Comparison of ENCODE assay signal across 23 cellular contexts in genomic region chr17:44082206-44082605, GRCh38. TPM values are rescaled to one million over a fixed set of nuclear protein-coding genes. Genes with fewer than 3 reads are reported as not detected.
DNase-seq lines count a peak whose midpoint lies in the region; ATAC-seq and TF ChIP-seq lines count a peak whose summit lies in the region.
"Had no signal": no experiment of that assay in that cellular context is flagged by ENCODE, and none has a peak within 500 bp of the region (broad histone marks: within the 10 kb centered on the region; RNA-seq: fewer than 3 reads in every experiment).

No MANE protein-coding gene starts in this region.

- no peak overlapping the region for H3K4me3 ChIP-seq in lower lobe of right lung
- H3K4me3 ChIP-seq: breast epithelium, coronary artery, esophagus squamous epithelium, K562, MG63, prostate gland had no signal

- no peak overlapping the region for H3K27ac ChIP-seq in lower lobe of right lung
- H3K27ac ChIP-seq: breast epithelium, coronary artery, esophagus squamous epithelium, prostate gland had no signal

- ATAC-seq in activated T-helper 17 cell treated with anti-CD3 and anti-CD28 coated beads, Interleukin-2, amount 50 U/mL, for 72 hours (replicated peaks) = no peak
- ATAC-seq in lower lobe of right lung = no peak
- ATAC-seq: activated CD4-positive, CD25-positive, alpha-beta regulatory T cell treated with anti-CD3 and anti-CD28 coated beads, Interleukin-2, amount 50 U/mL, for 24 hours; K562 had no signal

- no peaks in the 10 kb centered on the region for H3K9me3 ChIP-seq in lower lobe of right lung
- H3K9me3 ChIP-seq: breast epithelium, esophagus squamous epithelium, MG63, prostate gland had no signal

- H3K27me3 ChIP-seq in lower lobe of right lung (ENCODE audit: low read depth) = no peaks in the 10 kb centered on the region
- H3K27me3 ChIP-seq: breast epithelium, esophagus squamous epithelium, MG63 had no signal

- no peak for DNase-seq in HFFc6
- DNase-seq in lower lobe of right lung = peak; percentile 24
- DNase-seq in type B pancreatic cell (ENCODE audit: extremely low spot score, unreplicated experiment) = no peak
- no peak for DNase-seq in stimulated activated CD8-positive, alpha-beta memory T cell treated with anti-CD3 and anti-CD28 coated beads, Interleukin-4, amount 100 ng/mL, for 48 hours
- no peak for DNase-seq in stimulated activated CD4-positive, alpha-beta T cell treated with anti-CD3 and anti-CD28 coated beads, Interleukin-4, amount 100 ng/mL, for 24 hours
- no peak for DNase-seq in NOMO-1 (lab: John Stamatoyannopoulos, UW; ENCODE audit: unreplicated experiment in 2 of 2)
- DNase-seq: activated CD4-positive, alpha-beta memory T cell treated with anti-CD3 and anti-CD28 coated beads, Interleukin-2, amount 10 ng/mL, durations not matched to agents 7 days and 5 days; activated effector memory CD4-positive, alpha-beta T cell treated with anti-CD3 and anti-CD28 coated beads, Interleukin-2, amount 50 U/mL, for 16 hours; CD4-positive, alpha-beta T cell; esophagus squamous epithelium; NCI-H2081 treated with DMSO at 0.1 percent for 48 hours; NCI-H345; NCI-H82; OCI-M1; SHP77 treated with DMSO at 0.1 percent for 48 hours had no signal

- TF ChIP-seq CTCF in HFFc6 (IDR thresholded peaks at IDR 0.05) = no peak
- no peak for TF ChIP-seq CTCF in lower lobe of right lung (IDR thresholded peaks at IDR 0.05)
- no peak for TF ChIP-seq CTCF in type B pancreatic cell (conservative IDR thresholded peaks at IDR 0.05)

- peak overlapping the region; percentile 89 for H3K27ac Mint-ChIP-seq in HFFc6
- H3K27ac Mint-ChIP-seq in activated T-helper 17 cell treated with anti-CD3 and anti-CD28 coated beads, Interleukin-2, amount 50 U/mL, for 72 hours = peak overlapping the region; percentile 18
- H3K27ac Mint-ChIP-seq in type B pancreatic cell = peak overlapping the region; percentile 40
- H3K27ac Mint-ChIP-seq: activated CD4-positive, alpha-beta memory T cell treated with anti-CD3 and anti-CD28 coated beads, Interleukin-2, amount 10 ng/mL, durations not matched to agents 7 days and 5 days; CD4-positive, alpha-beta T cell had no signal

- peaks cover 4% of the 10 kb centered on the region for H3K27me3 Mint-ChIP-seq in HFFc6 (ENCODE audit: insufficient read depth)
- H3K27me3 Mint-ChIP-seq in activated T-helper 17 cell treated with anti-CD3 and anti-CD28 coated beads, Interleukin-2, amount 50 U/mL, for 72 hours = no peaks in the 10 kb centered on the region
- H3K27me3 Mint-ChIP-seq in type B pancreatic cell = no peaks in the 10 kb centered on the region
- H3K27me3 Mint-ChIP-seq: activated CD4-positive, alpha-beta memory T cell treated with anti-CD3 and anti-CD28 coated beads, Interleukin-2, amount 10 ng/mL, durations not matched to agents 7 days and 5 days; CD4-positive, alpha-beta T cell had no signal

- peaks cover 51% of the 10 kb centered on the region for H3K4me1 Mint-ChIP-seq in HFFc6 (ENCODE audit: low read depth)
- H3K4me1 Mint-ChIP-seq in activated T-helper 17 cell treated with anti-CD3 and anti-CD28 coated beads, Interleukin-2, amount 50 U/mL, for 72 hours = peaks cover 6% of the 10 kb centered on the region
- H3K4me1 Mint-ChIP-seq in type B pancreatic cell (ENCODE audit: unreplicated experiment) = peaks cover 17% of the 10 kb centered on the region

- H3K36me3 Mint-ChIP-seq in HFFc6 (ENCODE audit: low read depth) (peaks cover 24% of the 10 kb centered on the region), type B pancreatic cell (peaks cover 7% of the 10 kb centered on the region)
- peaks cover 55% of the 10 kb centered on the region for H3K36me3 Mint-ChIP-seq in activated T-helper 17 cell treated with anti-CD3 and anti-CD28 coated beads, Interleukin-2, amount 50 U/mL, for 72 hours (ENCODE audit: low read depth)

- H3K36me3 ChIP-seq in lower lobe of right lung = peaks cover 95% of the 10 kb centered on the region

- peak overlapping the region; percentile 45; the same call in 1 of the 2 replicates for H3K4me3 Mint-ChIP-seq in HFFc6
- no peak overlapping the region for H3K4me3 Mint-ChIP-seq in activated T-helper 17 cell treated with anti-CD3 and anti-CD28 coated beads, Interleukin-2, amount 50 U/mL, for 72 hours
- H3K4me3 Mint-ChIP-seq in type B pancreatic cell = no peak overlapping the region
- H3K4me3 Mint-ChIP-seq: activated CD4-positive, alpha-beta memory T cell treated with anti-CD3 and anti-CD28 coated beads, Interleukin-2, amount 10 ng/mL, durations not matched to agents 7 days and 5 days; CD4-positive, alpha-beta T cell; nephron had no signal

- H3K9me3 Mint-ChIP-seq in HFFc6 (no peaks in the 10 kb centered on the region), type B pancreatic cell (no peaks in the 10 kb centered on the region)
- H3K9me3 Mint-ChIP-seq in activated T-helper 17 cell treated with anti-CD3 and anti-CD28 coated beads, Interleukin-2, amount 50 U/mL, for 72 hours = no peaks in the 10 kb centered on the region
- H3K9me3 Mint-ChIP-seq: activated CD4-positive, alpha-beta memory T cell treated with anti-CD3 and anti-CD28 coated beads, Interleukin-2, amount 10 ng/mL, durations not matched to agents 7 days and 5 days; CD4-positive, alpha-beta T cell; nephron had no signal

- peaks cover 10% of the 10 kb centered on the region for H3K4me1 ChIP-seq in lower lobe of right lung

- intact Hi-C loops in lower lobe of right lung (cut with DNase I) = no loop called here

RNA-seq across cellular contexts. Expression of gene G6PC3, which starts 11.7 kb away (rescaled TPM):
- 100 to 1,000 TPM in 5 of 6 experiments, 10 to 100 TPM in 1; 96.6 to 123 (median 113) TPM for total RNA-seq in HFFc6 (2021; fragmentation: NEBNext Ultra II Directional; extraction: Animal tissue kit (Norgen Biotek cat#: 25700))
- 10 to 100 TPM; 14.9 to 22.8 TPM for total RNA-seq in activated T-helper 17 cell treated with anti-CD3 and anti-CD28 coated beads, Interleukin-2, amount 50 U/mL, for 72 hours
- total RNA-seq in lower lobe of right lung (40.1 TPM), type B pancreatic cell (ENCODE audit: low replicate concordance) (63.6 and 63.7 TPM in 2 replicates)

RNA-seq across cellular contexts. Expression of gene LSM12, which starts 15.7 kb away (rescaled TPM):
- 100 to 1,000 TPM in 1 of 6 experiments, 10 to 100 TPM in 5; 86.6 to 101 (median 94.5) TPM for total RNA-seq in HFFc6 (2021; fragmentation: NEBNext Ultra II Directional; extraction: Animal tissue kit (Norgen Biotek cat#: 25700))
- 10 to 100 TPM; 78.6 to 87.6 TPM for total RNA-seq in activated T-helper 17 cell treated with anti-CD3 and anti-CD28 coated beads, Interleukin-2, amount 50 U/mL, for 72 hours
- 39.1 TPM for total RNA-seq in lower lobe of right lung
- total RNA-seq in type B pancreatic cell (ENCODE audit: low replicate concordance) = 44.8 and 50.6 TPM in 2 replicates

RNA-seq across cellular contexts. Expression of gene HDAC5, which starts 41.2 kb away (rescaled TPM):
- 10 to 100 TPM; 63.4 to 87.4 (median 78.7) TPM for total RNA-seq in HFFc6 (2021; fragmentation: NEBNext Ultra II Directional; extraction: Animal tissue kit (Norgen Biotek cat#: 25700))
- total RNA-seq in activated T-helper 17 cell treated with anti-CD3 and anti-CD28 coated beads, Interleukin-2, amount 50 U/mL, for 72 hours = 10 to 100 TPM; 11.0 to 45.4 TPM
- total RNA-seq in lower lobe of right lung (59.2 TPM), type B pancreatic cell (ENCODE audit: low replicate concordance) (43.3 and 48.9 TPM in 2 replicates)

RNA-seq across cellular contexts. Expression of gene HROB, which starts 59.5 kb away (rescaled TPM):
- total RNA-seq in HFFc6 (2021; fragmentation: NEBNext Ultra II Directional; extraction: Animal tissue kit (Norgen Biotek cat#: 25700)) = 1 to 10 TPM; 4.0 to 7.6 (median 6.7) TPM
- total RNA-seq in activated T-helper 17 cell treated with anti-CD3 and anti-CD28 coated beads, Interleukin-2, amount 50 U/mL, for 72 hours = 10 to 100 TPM; 17.9 to 23.2 TPM
- total RNA-seq in lower lobe of right lung (0.50 TPM), type B pancreatic cell (ENCODE audit: low replicate concordance) (5.4 and 10.6 TPM in 2 replicates)

Comparison
In these comparisons a context has a peak if more than half of its experiments do, and no peak if none do; other contexts are left out.
1. H3K27ac Mint-ChIP-seq: peak in every context shown above with its lines; median percentile 89 in HFFc6; 40 in type B pancreatic cell; 18 in activated T-helper 17 cell treated with anti-CD3 and anti-CD28 coated beads, Interleukin-2, amount 50 U/mL, for 72 hours.